In the genomic region with DNA sequence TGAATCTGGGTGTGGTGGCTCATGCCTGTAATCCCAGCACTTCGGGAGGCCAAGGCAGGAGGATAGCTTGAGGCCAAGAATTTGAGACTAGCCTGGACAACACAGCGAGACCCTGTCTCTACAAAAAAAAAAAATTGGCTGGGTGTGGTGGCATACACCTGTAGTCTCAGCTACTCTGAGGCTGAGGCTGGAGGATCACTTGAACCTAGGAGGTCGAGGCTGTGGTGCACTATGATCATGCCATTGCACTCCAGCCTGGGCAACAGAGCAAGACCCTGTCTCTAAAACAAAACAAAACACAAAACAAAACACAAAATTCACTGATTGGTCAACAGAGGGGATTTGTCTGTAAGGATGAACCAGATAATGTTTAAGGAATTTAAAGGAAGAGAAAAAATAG, we compare ENCODE assay signal across 19 cellular contexts.
DNase-seq lines count a peak whose midpoint lies in the region; ATAC-seq and TF ChIP-seq lines count a peak whose summit lies in the region.
"Had no signal": no experiment of that assay in that cellular context is flagged by ENCODE, and none has a peak within 500 bp of the region (broad histone marks: within the 10 kb centered on the region; RNA-seq: fewer than 3 reads in every experiment).

No MANE protein-coding gene starts in this region.

- no peaks in the 10 kb centered on the region for H3K9me3 Mint-ChIP-seq in activated CD4-positive, alpha-beta T cell treated with anti-CD3 and anti-CD28 coated beads, Interleukin-2, amount 10 ng/mL, durations not matched to agents 24 days and 14 days
- H3K9me3 Mint-ChIP-seq in activated naive CD8-positive, alpha-beta T cell treated with anti-CD3 and anti-CD28 coated beads for 36 hours = no peaks in the 10 kb centered on the region
- H3K9me3 Mint-ChIP-seq in osteocyte (ENCODE audit: unreplicated experiment) = no peaks in the 10 kb centered on the region
- H3K9me3 Mint-ChIP-seq: nephron had no signal

- peak overlapping the region; percentile 0; the same call in 1 of the 2 replicates for H3K27ac ChIP-seq in KMS-11
- no peak overlapping the region for H3K27ac ChIP-seq in heart left ventricle
- H3K27ac ChIP-seq: A549, adrenal gland had no signal

- no peak for ATAC-seq in GM18873 (IDR thresholded peaks at IDR 0.05; ENCODE audit: low FRiP score, unreplicated experiment)
- ATAC-seq in heart left ventricle = no peak
- ATAC-seq in HG03378 (IDR thresholded peaks at IDR 0.05; ENCODE audit: unreplicated experiment) = no peak
- ATAC-seq: A549, PC-3 had no signal

- H3K9me3 ChIP-seq in heart left ventricle = no peaks in the 10 kb centered on the region
- H3K9me3 ChIP-seq: A549, adrenal gland had no signal

- H3K4me1 ChIP-seq in KMS-11 (ENCODE audit: low read depth, poor library complexity, severe bottlenecking) (peaks cover 52% of the 10 kb centered on the region), heart left ventricle (peaks cover 0 to 8% (median 0%) of the 10 kb centered on the region in 12 donors)
- H3K4me1 ChIP-seq: A549 had no signal

- no peak for TF ChIP-seq CTCF in KMS-11 (conservative IDR thresholded peaks at IDR 0.05; ENCODE audit: low read depth, low read length)
- no peak for TF ChIP-seq CTCF in osteocyte (IDR thresholded peaks at IDR 0.05)
- TF ChIP-seq CTCF in heart left ventricle (IDR thresholded peaks at IDR 0.05) = no peak

- peak overlapping the region; percentile 16 for H3K4me2 ChIP-seq in KMS-11
- H3K4me2 ChIP-seq: A549 had no signal

- H3K4me3 ChIP-seq in KMS-11 (IDR thresholded peaks at IDR 0.05; ENCODE audit: insufficient read depth, low read depth, low read length) (no peak overlapping the region), heart left ventricle (no peak overlapping the region)
- H3K4me3 ChIP-seq: A549, adrenal gland had no signal

- peaks cover 61% of the 10 kb centered on the region for H3K4me1 Mint-ChIP-seq in activated CD4-positive, alpha-beta T cell treated with anti-CD3 and anti-CD28 coated beads, Interleukin-2, amount 10 ng/mL, durations not matched to agents 24 days and 14 days
- peaks cover 70% of the 10 kb centered on the region for H3K4me1 Mint-ChIP-seq in activated naive CD8-positive, alpha-beta T cell treated with anti-CD3 and anti-CD28 coated beads for 36 hours
- peaks cover 12% of the 10 kb centered on the region for H3K4me1 Mint-ChIP-seq in osteocyte (ENCODE audit: unreplicated experiment)

- H3K9ac ChIP-seq in KMS-11 = no peak overlapping the region

- no peaks in the 10 kb centered on the region for H4K20me1 ChIP-seq in KMS-11 (ENCODE audit: insufficient read depth)

- H3K27me3 Mint-ChIP-seq in activated CD4-positive, alpha-beta T cell treated with anti-CD3 and anti-CD28 coated beads, Interleukin-2, amount 10 ng/mL, durations not matched to agents 24 days and 14 days = no peaks in the 10 kb centered on the region
- no peaks in the 10 kb centered on the region for H3K27me3 Mint-ChIP-seq in activated naive CD8-positive, alpha-beta T cell treated with anti-CD3 and anti-CD28 coated beads for 36 hours
- H3K27me3 Mint-ChIP-seq in osteocyte (ENCODE audit: unreplicated experiment) = no peaks in the 10 kb centered on the region

- no peak for DNase-seq in activated CD4-positive, alpha-beta T cell treated with anti-CD3 and anti-CD28 coated beads, Interleukin-2, amount 10 ng/mL, durations not matched to agents 24 days and 14 days
- DNase-seq in activated CD4-positive, alpha-beta T cell treated with anti-CD3 and anti-CD28 coated beads for 1 hour = no peak
- DNase-seq in activated naive CD8-positive, alpha-beta T cell treated with anti-CD3 and anti-CD28 coated beads for 36 hours = no peak
- DNase-seq in osteocyte (ENCODE audit: extremely low spot score, unreplicated experiment) (no peak), heart left ventricle (no peak)
- DNase-seq: activated CD8-positive, alpha-beta memory T cell treated with anti-CD3 and anti-CD28 coated beads, Interleukin-2, amount 50 U/mL, for 4 hours; adrenal gland; foreskin melanocyte; H7; mesenchymal stem cell; NCI-H146; NCI-H82; PC-3; SHP77 treated with DMSO at 0.1 percent for 48 hours had no signal

- H3K4me3 Mint-ChIP-seq in activated CD4-positive, alpha-beta T cell treated with anti-CD3 and anti-CD28 coated beads, Interleukin-2, amount 10 ng/mL, durations not matched to agents 24 days and 14 days = peak overlapping the region; percentile 63
- peak overlapping the region; percentile 61 for H3K4me3 Mint-ChIP-seq in activated naive CD8-positive, alpha-beta T cell treated with anti-CD3 and anti-CD28 coated beads for 36 hours
- no peak overlapping the region for H3K4me3 Mint-ChIP-seq in osteocyte (ENCODE audit: unreplicated experiment)
- H3K4me3 Mint-ChIP-seq: nephron had no signal

- intact Hi-C loops in activated CD4-positive, alpha-beta T cell treated with anti-CD3 and anti-CD28 coated beads, Interleukin-2, amount 10 ng/mL, durations not matched to agents 24 days and 14 days (cut with micrococcal nuclease) = loop anchor here (1.0 to 5.0 kb wide), 4 partner anchors 10 to 112 kb away; a partner anchor contains a TSS
- intact Hi-C loops in heart left ventricle (cut with DNase I) = no loop called here

- TF ChIP-seq POLR2A in heart left ventricle (IDR thresholded peaks at IDR 0.05) = no peak

- H3K27ac Mint-ChIP-seq in activated CD4-positive, alpha-beta T cell treated with anti-CD3 and anti-CD28 coated beads, Interleukin-2, amount 10 ng/mL, durations not matched to agents 24 days and 14 days = peak overlapping the region; percentile 89
- H3K27ac Mint-ChIP-seq in activated naive CD8-positive, alpha-beta T cell treated with anti-CD3 and anti-CD28 coated beads for 36 hours = peak overlapping the region; percentile 94
- peak overlapping the region; percentile 35 for H3K27ac Mint-ChIP-seq in osteocyte (ENCODE audit: unreplicated experiment)
- H3K27ac Mint-ChIP-seq: nephron had no signal

- H3K36me3 ChIP-seq in KMS-11 (ENCODE audit: insufficient read depth) (no peaks in the 10 kb centered on the region; the same call in 1 of the 2 replicates), heart left ventricle (peaks cover 0 to 18% (median 10%) of the 10 kb centered on the region in 9 donors)

- H3K36me3 Mint-ChIP-seq in activated CD4-positive, alpha-beta T cell treated with anti-CD3 and anti-CD28 coated beads, Interleukin-2, amount 10 ng/mL, durations not matched to agents 24 days and 14 days (ENCODE audit: low read depth) = peaks cover 59% of the 10 kb centered on the region
- H3K36me3 Mint-ChIP-seq in activated naive CD8-positive, alpha-beta T cell treated with anti-CD3 and anti-CD28 coated beads for 36 hours = peaks cover 47% of the 10 kb centered on the region
- H3K36me3 Mint-ChIP-seq in osteocyte (ENCODE audit: unreplicated experiment) = peaks cover 11% of the 10 kb centered on the region

- WGBS in heart left ventricle, 4 donors = 92 to 98% (median 97%) methylated on average over 3 of the region's 3 CpGs

- no peaks in the 10 kb centered on the region for H3K27me3 ChIP-seq in KMS-11 (ENCODE audit: insufficient read depth, low read depth)
- no peaks in the 10 kb centered on the region for H3K27me3 ChIP-seq in heart left ventricle
- H3K27me3 ChIP-seq: adrenal gland had no signal

- H3K79me2 ChIP-seq in KMS-11 (ENCODE audit: insufficient read depth, low read depth) = no peaks in the 10 kb centered on the region; the same call in 1 of the 2 replicates

- H2AFZ ChIP-seq in KMS-11 (ENCODE audit: low read depth) = no peak overlapping the region

Comparison
In these comparisons a context has a peak if more than half of its experiments do, and no peak if none do; other contexts are left out.
1. H3K27ac Mint-ChIP-seq: peak in every context shown above with its lines; median percentile 94 in activated naive CD8-positive, alpha-beta T cell treated with anti-CD3 and anti-CD28 coated beads for 36 hours; 89 in activated CD4-positive, alpha-beta T cell treated with anti-CD3 and anti-CD28 coated beads, Interleukin-2, amount 10 ng/mL, durations not matched to agents 24 days and 14 days; 35 in osteocyte.